In genomic region chr1:184972281-184973055, GRCh38 we compare ENCODE assay signal across 9 cellular contexts. TPM values are rescaled to one million over a fixed set of nuclear protein-coding genes. Genes with fewer than 3 reads are reported as not detected.
DNase-seq lines count a peak whose midpoint lies in the region; ATAC-seq and TF ChIP-seq lines count a peak whose summit lies in the region.
"Had no signal": no experiment of that assay in that cellular context is flagged by ENCODE, and none has a peak within 500 bp of the region (broad histone marks: within the 10 kb centered on the region; RNA-seq: fewer than 3 reads in every experiment).

No MANE protein-coding gene starts in this region.

- no peaks in the 10 kb centered on the region for H3K9me3 Mint-ChIP-seq in activated T-cell treated with anti-CD3 and anti-CD28 coated beads, Interleukin-2, amount 50 U/mL, for 4 hours
- H3K9me3 Mint-ChIP-seq in activated T-helper 1 cell treated with anti-CD3 and anti-CD28 coated beads, Interleukin-12 subunit alpha, Interleukin-12 subunit beta, Interleukin-2, Interleukin-4 antibody, amounts not matched to agents 30 ng/mL and 10 ng/mL and 1 ng/mL, durations not matched to agents 14 hours and 24 hours and 36 hours: no peaks in the 10 kb centered on the region

- H3K36me3 ChIP-seq in iPS-20b (ENCODE audit: insufficient read depth, low read depth, low read length): no peaks in the 10 kb centered on the region
- no peaks in the 10 kb centered on the region for H3K36me3 ChIP-seq in tibial artery

- peaks cover 13% of the 10 kb centered on the region; the same call in 1 of the 2 replicates for H3K4me1 ChIP-seq in iPS-20b (ENCODE audit: insufficient read depth, low read length)
- peaks cover 0 to 56% (median 30%) of the 10 kb centered on the region in 4 donors for H3K4me1 ChIP-seq in tibial artery

- no peak for DNase-seq in activated T-cell treated with anti-CD3 and anti-CD28 coated beads, Interleukin-2, amount 50 U/mL, for 4 hours
- DNase-seq in activated T-cell treated with anti-CD3 and anti-CD28 coated beads, Interleukin-2, amount 50 U/mL, for 48 hours: no peak
- DNase-seq in activated T-helper 1 cell treated with anti-CD3 and anti-CD28 coated beads, Interleukin-12 subunit alpha, Interleukin-12 subunit beta, Interleukin-2, Interleukin-4 antibody, amounts not matched to agents 30 ng/mL and 10 ng/mL and 1 ng/mL, durations not matched to agents 14 hours and 24 hours and 36 hours (ENCODE audit: low spot score): no peak
- DNase-seq in tibial artery (no peak), cerebellum (ENCODE audit: low spot score) (no peak)
- DNase-seq in effector CD8-positive, alpha-beta T cell (lab: John Stamatoyannopoulos, UW): no peak
- DNase-seq: DMS153 had no signal

- H3K36me3 Mint-ChIP-seq in activated T-cell treated with anti-CD3 and anti-CD28 coated beads, Interleukin-2, amount 50 U/mL, for 4 hours (ENCODE audit: insufficient read depth): peaks cover 6% of the 10 kb centered on the region
- peaks cover 8% of the 10 kb centered on the region for H3K36me3 Mint-ChIP-seq in activated T-helper 1 cell treated with anti-CD3 and anti-CD28 coated beads, Interleukin-12 subunit alpha, Interleukin-12 subunit beta, Interleukin-2, Interleukin-4 antibody, amounts not matched to agents 30 ng/mL and 10 ng/mL and 1 ng/mL, durations not matched to agents 14 hours and 24 hours and 36 hours (ENCODE audit: low read depth)

- peak overlapping the region; percentile 88 for H3K4me3 ChIP-seq in iPS-20b (ENCODE audit: low read length)
- H3K4me3 ChIP-seq in tibial artery: peak overlapping the region; percentile 92 to 97

- peak overlapping the region; percentile 95 for H3K27ac Mint-ChIP-seq in activated T-helper 1 cell treated with anti-CD3 and anti-CD28 coated beads, Interleukin-12 subunit alpha, Interleukin-12 subunit beta, Interleukin-2, Interleukin-4 antibody, amounts not matched to agents 30 ng/mL and 10 ng/mL and 1 ng/mL, durations not matched to agents 14 hours and 24 hours and 36 hours

- peaks cover 63% of the 10 kb centered on the region for H3K4me1 Mint-ChIP-seq in activated T-cell treated with anti-CD3 and anti-CD28 coated beads, Interleukin-2, amount 50 U/mL, for 4 hours (ENCODE audit: low read depth)
- peaks cover 72% of the 10 kb centered on the region for H3K4me1 Mint-ChIP-seq in activated T-helper 1 cell treated with anti-CD3 and anti-CD28 coated beads, Interleukin-12 subunit alpha, Interleukin-12 subunit beta, Interleukin-2, Interleukin-4 antibody, amounts not matched to agents 30 ng/mL and 10 ng/mL and 1 ng/mL, durations not matched to agents 14 hours and 24 hours and 36 hours (ENCODE audit: low read depth)

- ATAC-seq in activated T-cell treated with anti-CD3 and anti-CD28 coated beads, Interleukin-2, amount 50 U/mL, for 4 hours: no peak
- no peak for ATAC-seq in GM19023 (IDR thresholded peaks at IDR 0.05; ENCODE audit: unreplicated experiment)

- no peak for TF ChIP-seq CTCF in tibial artery (IDR thresholded peaks at IDR 0.05)

- peak overlapping the region; percentile 81; the same call in 1 of the 2 replicates for H3K9ac ChIP-seq in iPS-20b (ENCODE audit: low read depth, low read length)

- intact Hi-C loops in activated T-helper 1 cell treated with anti-CD3 and anti-CD28 coated beads, Interleukin-12 subunit alpha, Interleukin-12 subunit beta, Interleukin-2, Interleukin-4 antibody, amounts not matched to agents 30 ng/mL and 10 ng/mL and 1 ng/mL, durations not matched to agents 14 hours and 24 hours and 36 hours (cut with micrococcal nuclease): loop anchor here (1.0 to 10.0 kb wide), 15 partner anchors 10 to 1495 kb away; partner anchors contain the start of genes C1orf21, EDEM3, RNF2 and SWT1
- intact Hi-C loops in tibial artery (cut with DNase I; ENCODE audit: low total_unique reads): loop anchor here (5.0 to 10.0 kb wide), 2 partner anchors 88 to 145 kb away; no protein-coding TSS in a partner anchor

- H3K27ac ChIP-seq in iPS-20b (ENCODE audit: low read length) (no peak overlapping the region), tibial artery (peak overlapping the region; percentile 93 to 95)

- H3K27me3 ChIP-seq in iPS-20b (ENCODE audit: insufficient read depth, low read length) (peaks cover 52% of the 10 kb centered on the region), tibial artery (no peaks in the 10 kb centered on the region)

- H3K9me3 ChIP-seq in iPS-20b (ENCODE audit: insufficient read depth, low read depth, low read length): no peaks in the 10 kb centered on the region
- H3K9me3 ChIP-seq in tibial artery: no peaks in the 10 kb centered on the region

- peaks cover 4% of the 10 kb centered on the region for H3K27me3 Mint-ChIP-seq in activated T-cell treated with anti-CD3 and anti-CD28 coated beads, Interleukin-2, amount 50 U/mL, for 4 hours (ENCODE audit: low read depth)
- peaks cover 11% of the 10 kb centered on the region for H3K27me3 Mint-ChIP-seq in activated T-helper 1 cell treated with anti-CD3 and anti-CD28 coated beads, Interleukin-12 subunit alpha, Interleukin-12 subunit beta, Interleukin-2, Interleukin-4 antibody, amounts not matched to agents 30 ng/mL and 10 ng/mL and 1 ng/mL, durations not matched to agents 14 hours and 24 hours and 36 hours (ENCODE audit: insufficient read depth)

- H3K4me3 Mint-ChIP-seq in activated T-cell treated with anti-CD3 and anti-CD28 coated beads, Interleukin-2, amount 50 U/mL, for 4 hours: peak overlapping the region; percentile 90
- H3K4me3 Mint-ChIP-seq in activated T-helper 1 cell treated with anti-CD3 and anti-CD28 coated beads, Interleukin-12 subunit alpha, Interleukin-12 subunit beta, Interleukin-2, Interleukin-4 antibody, amounts not matched to agents 30 ng/mL and 10 ng/mL and 1 ng/mL, durations not matched to agents 14 hours and 24 hours and 36 hours: peak overlapping the region; percentile 90

RNA-seq across cellular contexts. Expression of gene NIBAN1, which starts 1.8 kb away (rescaled TPM):
- total RNA-seq in activated T-cell treated with anti-CD3 and anti-CD28 coated beads, Interleukin-2, amount 50 U/mL, for 4 hours: 10 to 100 TPM in 2 of 3 donors, 1 to 10 TPM in 1; 5.6 to 14.2 (median 12.2) TPM
- 17.3 and 19.0 TPM in 2 replicates for total RNA-seq in activated T-helper 1 cell treated with anti-CD3 and anti-CD28 coated beads, Interleukin-12 subunit alpha, Interleukin-12 subunit beta, Interleukin-2, Interleukin-4 antibody, amounts not matched to agents 30 ng/mL and 10 ng/mL and 1 ng/mL, durations not matched to agents 14 hours and 24 hours and 36 hours
- total RNA-seq in cerebellum: 3.8 TPM
